Comparison of ENCODE assay signal across 10 cellular contexts in the genomic region with DNA sequence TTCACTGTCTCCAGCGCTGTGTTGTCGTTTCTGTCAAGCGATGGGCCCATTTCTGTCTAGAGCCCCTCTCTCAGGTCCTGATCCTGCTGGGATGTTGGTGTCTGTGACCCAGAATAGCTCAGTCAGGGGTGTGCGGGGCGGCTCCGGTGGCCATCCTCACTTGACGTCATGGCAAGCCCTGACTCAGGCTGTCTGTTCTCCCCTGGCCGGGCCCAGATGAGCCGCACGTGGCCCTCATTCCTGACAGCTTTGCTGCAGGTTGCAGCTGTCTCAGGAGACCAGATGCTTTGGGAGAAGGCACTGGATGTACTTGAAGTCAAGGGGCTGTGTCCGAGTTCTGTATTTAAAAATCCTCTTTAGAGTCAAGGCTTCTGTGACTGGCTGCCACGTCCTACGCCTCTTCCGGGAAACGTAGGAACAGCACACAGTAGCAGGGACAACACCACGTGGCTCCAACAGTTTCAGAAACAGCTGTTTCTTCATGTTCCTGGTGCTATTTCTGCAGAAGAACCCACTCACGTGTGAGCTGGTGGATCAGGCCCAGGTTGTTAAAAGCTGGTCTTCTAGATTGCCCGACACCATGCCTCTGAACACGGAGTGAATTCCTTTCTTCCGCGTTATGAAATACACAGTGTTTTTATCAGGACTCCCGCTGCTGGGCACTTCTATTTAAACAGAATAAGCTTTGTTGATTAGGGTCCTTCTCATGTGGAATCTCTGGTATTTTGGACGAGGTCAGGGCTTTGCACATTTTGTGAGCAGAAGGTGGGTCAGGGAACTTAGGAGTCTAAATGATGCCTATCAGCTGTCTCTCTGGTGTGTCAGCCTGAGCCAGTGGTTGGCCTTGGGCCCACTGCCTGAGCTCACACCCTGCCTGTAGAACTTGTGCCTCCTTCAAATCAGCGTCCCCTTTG. TPM values are rescaled to one million over a fixed set of nuclear protein-coding genes. Genes with fewer than 3 reads are reported as not detected.
A peak's percentile ranks its signal among the peaks of the same experiment; 100 is the strongest.
DNase-seq lines count a peak whose midpoint lies in the region; ATAC-seq and TF ChIP-seq lines count a peak whose summit lies in the region.
"Had no signal": no experiment of that assay in that cellular context is flagged by ENCODE, and none has a peak within 500 bp of the region (broad histone marks: within the 10 kb centered on the region; RNA-seq: fewer than 3 reads in every experiment).

No MANE protein-coding gene starts in this region.

- H3K4me3 ChIP-seq in cardiac fibroblast (replicated peaks in 1 of 2; ENCODE audit: low read depth in 2 of 2, low read length in 2 of 2) (no peak overlapping the region), right lobe of liver (no peak overlapping the region), thoracic aorta (no peak overlapping the region)

- no peak for TF ChIP-seq POLR2A in right lobe of liver (IDR thresholded peaks at IDR 0.05)

- intact Hi-C loops in right lobe of liver (cut with DNase I): no loop called here

- H3K27ac ChIP-seq in right lobe of liver (peak overlapping the region in 2 of 3 donors; percentile 49 to 82), thoracic aorta (peak overlapping the region; percentile 82 to 86)

- WGBS in right lobe of liver (ENCODE audit: insufficient coverage, low coverage, low lambda C conversion rate, missing lambda C conversion rate): 55% methylated on average over 11 of the region's 24 CpGs

- no peaks in the 10 kb centered on the region for H3K9me3 ChIP-seq in right lobe of liver
- H3K9me3 ChIP-seq in thoracic aorta: no peaks in the 10 kb centered on the region

- H3K36me3 ChIP-seq in right lobe of liver: no peaks in the 10 kb centered on the region
- H3K36me3 ChIP-seq in thoracic aorta: no peaks in the 10 kb centered on the region

- no peaks in the 10 kb centered on the region for H3K27me3 ChIP-seq in right lobe of liver
- H3K27me3 ChIP-seq in thoracic aorta (replicated peaks; ENCODE audit: insufficient read depth): no peaks in the 10 kb centered on the region

- peak; percentile 72 for DNase-seq in M059J (ENCODE audit: low read depth)
- DNase-seq in cardiac fibroblast (ENCODE audit: low read depth in 2 of 2): peak; percentile 78 to 87
- no peak for DNase-seq in right lobe of liver
- peak; percentile 29 for DNase-seq in thoracic aorta (ENCODE audit: low spot score)
- DNase-seq in NCI-H1436 treated with DMSO at 0.1 percent for 48 hours (lab: John Stamatoyannopoulos, UW): no peak
- DNase-seq in NCI-H146 treated with DMSO at 0.1 percent for 48 hours (lab: John Stamatoyannopoulos, UW; ENCODE audit: unreplicated experiment): no peak
- DNase-seq in NCI-H2029 treated with DMSO at 0.1 percent for 48 hours (lab: John Stamatoyannopoulos, UW): no peak
- DNase-seq: activated CD4-positive, alpha-beta memory T cell treated with anti-CD3 and anti-CD28 coated beads, Interleukin-2, amount 10 ng/mL, durations not matched to agents 7 days and 5 days had no signal

- H3K4me1 ChIP-seq in right lobe of liver (peaks cover 0 to 33% (median 2%) of the 10 kb centered on the region in 4 donors), thoracic aorta (ENCODE audit: control insufficient read depth in 1 of 2, low read depth in 2 of 2) (peaks cover 20 to 30% of the 10 kb centered on the region in 2 donors)

- ATAC-seq in right lobe of liver (peak; percentile 8 to 71 (median 60)), thoracic aorta (ENCODE audit: insufficient number of reproducible peaks, low FRiP score, low read depth) (no peak), GM21786 (IDR thresholded peaks at IDR 0.05; ENCODE audit: unreplicated experiment) (no peak)

- TF ChIP-seq CTCF in cardiac fibroblast (IDR thresholded peaks at IDR 0.05; ENCODE audit: low read depth, low read length): peak; percentile 20
- peak in 1 of 4 donors; percentile 17 for TF ChIP-seq CTCF in right lobe of liver (IDR thresholded peaks at IDR 0.05)
- TF ChIP-seq CTCF in thoracic aorta (IDR thresholded peaks at IDR 0.05): no peak

RNA-seq across cellular contexts. Expression of a gene that starts 28.3 kb away (rescaled TPM):
- total RNA-seq in M059J (2014; rRNA removed; shearing (Covaris generic)): 0.12 TPM in 1 of 2 replicates, not detected in the other
- total RNA-seq in right lobe of liver (not detected), thoracic aorta (not detected)
- total RNA-seq: activated CD4-positive, alpha-beta memory T cell treated with anti-CD3 and anti-CD28 coated beads, Interleukin-2, amount 10 ng/mL, durations not matched to agents 7 days and 5 days; OCI-LY7 had no signal

RNA-seq across cellular contexts. Expression of a gene that starts 48.2 kb away (rescaled TPM):
- total RNA-seq in M059J (2014; rRNA removed; shearing (Covaris generic)): 23.2 and 33.2 TPM in 2 replicates
- total RNA-seq in right lobe of liver: 10 to 100 TPM; 17.3 to 58.7 (median 29.1) TPM
- 10 to 100 TPM; 24.5 to 55.8 TPM for total RNA-seq in thoracic aorta

Comparison
In these comparisons a context has a peak if more than half of its experiments do, and no peak if none do; other contexts are left out.
1. DNase-seq: peak in M059J (single experiment), cardiac fibroblast (2 of 2) and thoracic aorta (single experiment); none in right lobe of liver (0 of 3), NCI-H1436 treated with DMSO at 0.1 percent for 48 hours (single experiment), NCI-H146 treated with DMSO at 0.1 percent for 48 hours (single experiment) and NCI-H2029 treated with DMSO at 0.1 percent for 48 hours (single experiment).
2. ATAC-seq: peak in right lobe of liver (4 of 4); none in thoracic aorta (single experiment) and GM21786 (single experiment).